In the genomic region with DNA sequence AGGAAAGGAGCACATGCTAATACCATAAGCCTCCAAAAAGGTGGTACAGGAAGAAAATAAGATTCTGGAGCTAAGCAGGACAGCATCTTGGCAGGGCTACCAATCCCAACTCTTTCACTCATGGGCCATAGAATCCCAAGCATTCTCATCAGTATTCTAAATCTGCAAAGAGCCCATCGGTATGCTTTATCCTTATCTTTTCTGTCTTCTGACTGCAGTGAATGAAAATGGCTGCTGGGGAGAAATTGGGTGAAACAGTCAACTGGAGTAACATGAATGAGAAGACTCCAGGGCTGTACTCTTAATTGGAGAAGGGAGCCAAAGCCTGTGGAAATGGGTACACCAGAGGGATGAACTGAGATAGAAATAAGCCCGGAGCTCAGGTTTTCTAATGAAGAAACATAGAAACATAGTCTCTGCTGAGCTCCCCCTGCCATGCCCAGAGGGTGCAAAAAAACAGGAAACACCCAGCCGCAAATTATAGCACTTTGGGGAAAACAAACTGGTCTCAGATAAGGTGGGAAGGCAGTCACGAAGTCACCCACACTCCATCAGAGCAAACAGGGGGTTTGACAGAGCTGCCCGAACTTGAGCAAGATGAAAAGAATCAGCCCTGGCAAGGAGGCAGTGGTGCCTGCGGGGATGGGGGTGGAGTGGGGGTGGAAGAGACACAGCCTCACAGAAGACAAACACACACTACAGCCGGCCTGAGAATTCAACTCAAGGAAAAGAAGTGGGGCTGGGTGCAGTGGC, we compare ENCODE assay signal across 11 cellular contexts. TPM values are rescaled to one million over a fixed set of nuclear protein-coding genes. Genes with fewer than 3 reads are reported as not detected.
A peak's percentile ranks its signal among the peaks of the same experiment; 100 is the strongest.
DNase-seq lines count a peak whose midpoint lies in the region; TF ChIP-seq lines count a peak whose summit lies in the region.
"Had no signal": no experiment of that assay in that cellular context is flagged by ENCODE, and none has a peak within 500 bp of the region (broad histone marks: within the 10 kb centered on the region; RNA-seq: fewer than 3 reads in every experiment).

No MANE protein-coding gene starts in this region.

- H3K18ac ChIP-seq in neuronal stem cell (ENCODE audit: low read length), result no peak overlapping the region
- H3K18ac ChIP-seq in H9 (ENCODE audit: insufficient read length, low read depth, low read length), result no peak overlapping the region

- no CpG with 5 or more reads among the region's 7 CpGs for WGBS in neuronal stem cell (ENCODE audit: extremely low coverage in 2 of 2, insufficient read length in 2 of 2, insufficient replicate concordance in 1 of 2), 2 donors
- no CpG with 5 or more reads among the region's 7 CpGs for WGBS in H9 (ENCODE audit: extremely low coverage, insufficient read length, low lambda C conversion rate)

- peaks cover 2 to 5% of the 10 kb centered on the region in 2 experiments; a peak in 2 of 4 replicates for H3K4me1 Mint-ChIP-seq in H9

- H3K4me1 ChIP-seq in Peyer's patch, result no peaks in the 10 kb centered on the region
- no peaks in the 10 kb centered on the region for H3K4me1 ChIP-seq in neuronal stem cell (ENCODE audit: control insufficient read depth in 2 of 2, insufficient read depth in 1 of 2, low read depth in 1 of 2, low read length in 2 of 2)
- H3K4me1 ChIP-seq in H9 (ENCODE audit: insufficient read depth, low read length), result no peaks in the 10 kb centered on the region
- H3K4me1 ChIP-seq: colonic mucosa had no signal

- no peak overlapping the region for H3K27ac Mint-ChIP-seq in H9

- H2BK15ac ChIP-seq in neuronal stem cell (ENCODE audit: low read length), result no peak overlapping the region
- no peak overlapping the region for H2BK15ac ChIP-seq in H9 (ENCODE audit: low read depth, low read length)

- H2BK5ac ChIP-seq in neuronal stem cell (ENCODE audit: low read length) (no peak overlapping the region), H9 (ENCODE audit: insufficient read length, low read length) (no peak overlapping the region)

- H3K23ac ChIP-seq in neuronal stem cell (ENCODE audit: low read depth, low read length, poor library complexity) (no peak overlapping the region), H9 (ENCODE audit: insufficient read length, low read depth, low read length) (no peak overlapping the region)

- no peak overlapping the region for H3K56ac ChIP-seq in H9 (ENCODE audit: insufficient read length, low read depth, low read length)

- H2BK120ac ChIP-seq in neuronal stem cell (ENCODE audit: low read depth, low read length) (no peak overlapping the region), H9 (ENCODE audit: low read depth, low read length, poor library complexity, severe bottlenecking) (no peak overlapping the region)

- H3K36me3 ChIP-seq in Peyer's patch (no peaks in the 10 kb centered on the region), neuronal stem cell (replicated peaks in 1 of 2; ENCODE audit: control insufficient read depth in 2 of 2, insufficient read depth in 2 of 2, low read length in 2 of 2) (no peaks in the 10 kb centered on the region)
- H3K36me3 ChIP-seq: colonic mucosa, neutrophil had no signal

- H3K23me2 ChIP-seq in H9 (ENCODE audit: insufficient read length, low read depth, low read length, poor library complexity, severe bottlenecking), result no peaks in the 10 kb centered on the region

- no peaks in the 10 kb centered on the region for H3K79me2 ChIP-seq in H9 (ENCODE audit: insufficient read depth, low read length)

- TF ChIP-seq POLR2A in Peyer's patch (IDR thresholded peaks at IDR 0.05), result no peak

- H2BK20ac ChIP-seq in H9 (ENCODE audit: low read depth, low read length, poor library complexity, severe bottlenecking), result no peak overlapping the region

- H4K8ac ChIP-seq in neuronal stem cell (ENCODE audit: low read depth, low read length) (no peak overlapping the region), H9 (replicated peaks; ENCODE audit: insufficient read length, low read depth, low read length) (no peak overlapping the region)

- H3K79me1 ChIP-seq in neuronal stem cell (ENCODE audit: low read depth, low read length) (no peaks in the 10 kb centered on the region), H9 (ENCODE audit: insufficient read depth, low read depth, low read length, poor library complexity, severe bottlenecking) (no peaks in the 10 kb centered on the region)

- H3K4ac ChIP-seq in neuronal stem cell (ENCODE audit: low read length) (no peak overlapping the region), H9 (ENCODE audit: low read depth, low read length) (no peak overlapping the region)

- no peak overlapping the region for H3K4me3 Mint-ChIP-seq in H9

- no peaks in the 10 kb centered on the region for H3K36me3 Mint-ChIP-seq in H9 (ENCODE audit: insufficient read depth in 1 of 3, low read depth in 3 of 3)

- H3K4me2 ChIP-seq in neuronal stem cell (ENCODE audit: insufficient read depth, low read length, poor library complexity, severe bottlenecking), result no peak overlapping the region
- no peak overlapping the region for H3K4me2 ChIP-seq in H9 (ENCODE audit: insufficient read depth, insufficient read length, low read length)

- H3T11ph ChIP-seq in H9 (ENCODE audit: low read length), result no peak overlapping the region

- TF ChIP-seq CTCF in Peyer's patch (IDR thresholded peaks at IDR 0.05) (no peak), H9 (conservative IDR thresholded peaks at IDR 0.05) (no peak)

- H3K4me3 ChIP-seq in Peyer's patch, result no peak overlapping the region
- H3K4me3 ChIP-seq in neuronal stem cell (ENCODE audit: low read length in 2 of 2), result no peak overlapping the region
- H3K4me3 ChIP-seq: colonic mucosa had no signal

- H3K9me3 ChIP-seq in Peyer's patch, result no peaks in the 10 kb centered on the region
- H3K9me3 ChIP-seq in neuronal stem cell (replicated peaks in 1 of 2; ENCODE audit: control insufficient read depth in 2 of 2, insufficient read depth in 1 of 2, low read depth in 1 of 2, low read length in 2 of 2), result no peaks in the 10 kb centered on the region
- no peaks in the 10 kb centered on the region for H3K9me3 ChIP-seq in H9 (ENCODE audit: control insufficient read depth, low read depth, low read length)
- H3K9me3 ChIP-seq: colonic mucosa, neutrophil had no signal

- H4K91ac ChIP-seq in neuronal stem cell (ENCODE audit: low read depth, low read length, poor library complexity) (no peak overlapping the region), H9 (ENCODE audit: insufficient read length, low read depth, low read length) (no peak overlapping the region)

- DNase-seq in Peyer's patch, result peak in 2 of 3 donors; percentile 27 to 60
- peak; percentile 8 for DNase-seq in activated CD8-positive, alpha-beta memory T cell treated with anti-CD3 and anti-CD28 coated beads, Interleukin-2, amount 50 U/mL, for 1 hour (ENCODE audit: extremely low read depth)
- DNase-seq in foreskin melanocyte, result peak; percentile 19
- peak; percentile 12 for DNase-seq in stimulated activated naive CD4-positive, alpha-beta T cell treated with Interleukin-2 at 50 U/mL for 16 hours (lab: John Stamatoyannopoulos, UW)
- no peak for DNase-seq in C1 segment of cervical spinal cord (lab: John Stamatoyannopoulos, UW)
- DNase-seq in neuronal stem cell (ENCODE audit: low spot score), result no peak
- no peak for DNase-seq in H9
- DNase-seq: colonic mucosa, NCI-H2227 treated with DMSO at 0.1 percent for 48 hours had no signal

- H3K14ac ChIP-seq in neuronal stem cell (ENCODE audit: low read length), result no peak overlapping the region
- no peak overlapping the region for H3K14ac ChIP-seq in H9 (ENCODE audit: insufficient read depth, low read length)

- H3K27me3 ChIP-seq in Peyer's patch, result no peaks in the 10 kb centered on the region
- H3K27me3 ChIP-seq in neuronal stem cell (ENCODE audit: control insufficient read depth in 3 of 3, insufficient read depth in 3 of 3, low read depth in 1 of 3, low read length in 3 of 3), result peaks cover 0 to 3% (median 0%) of the 10 kb centered on the region in 3 experiments
- H3K27me3 ChIP-seq in H9 (ENCODE audit: insufficient read depth, low read length), result no peaks in the 10 kb centered on the region
- H3K27me3 ChIP-seq: colonic mucosa had no signal

- H2AFZ ChIP-seq in neuronal stem cell (ENCODE audit: low read length) (no peak overlapping the region), H9 (ENCODE audit: low read length) (no peak overlapping the region)

- peaks cover 5% of the 10 kb centered on the region for H3K27me3 Mint-ChIP-seq in H9 (ENCODE audit: low read depth)

- H2AK5ac ChIP-seq in neuronal stem cell (ENCODE audit: low read depth, low read length) (no peak overlapping the region), H9 (ENCODE audit: insufficient read length, low read length) (no peak overlapping the region)

- H3K9ac ChIP-seq in neuronal stem cell (ENCODE audit: low read depth, low read length, poor library complexity) (no peak overlapping the region), H9 (ENCODE audit: extremely low read depth, insufficient read length, low read length) (no peak overlapping the region)

- H2BK12ac ChIP-seq in neuronal stem cell (ENCODE audit: low read length), result no peak overlapping the region
- H2BK12ac ChIP-seq in H9 (ENCODE audit: insufficient read length, low read depth, low read length), result no peak overlapping the region

- H3K27ac ChIP-seq in Peyer's patch (peak overlapping the region in 3 of 4 donors; percentile 27 to 52 (median 33)), neuronal stem cell (replicated peaks; ENCODE audit: low read length) (no peak overlapping the region), H9 (ENCODE audit: insufficient read length, low read depth, low read length) (no peak overlapping the region)
- H3K27ac ChIP-seq: colonic mucosa, neutrophil, VCaP had no signal

- H4K20me1 ChIP-seq in H9 (ENCODE audit: control insufficient read depth, insufficient read depth, insufficient read length), result no peaks in the 10 kb centered on the region

- H4K5ac ChIP-seq in H9 (ENCODE audit: insufficient read length, low read depth, low read length), result no peak overlapping the region

- no peaks in the 10 kb centered on the region for H3K9me3 Mint-ChIP-seq in H9

RNA-seq across cellular contexts. Expression of gene E2F3, which starts 35.4 kb away (rescaled TPM):
- total RNA-seq in Peyer's patch (1 to 10 TPM; 4.2 to 7.4 (median 6.9) TPM), H9 (2021) (34.7 and 35.7 TPM in 2 replicates)
- 22.6 TPM for polyA plus RNA-seq in neuronal stem cell (2013, experiment 1 of 2)
- polyA plus RNA-seq in neuronal stem cell (2013, experiment 2 of 2), result 23.2 TPM

Comparison
In these comparisons a context has a peak if more than half of its experiments do, and no peak if none do; other contexts are left out.
1. DNase-seq: peak in Peyer's patch (2 of 3), activated CD8-positive, alpha-beta memory T cell treated with anti-CD3 and anti-CD28 coated beads, Interleukin-2, amount 50 U/mL, for 1 hour (single experiment), foreskin melanocyte (single experiment) and stimulated activated naive CD4-positive, alpha-beta T cell treated with Interleukin-2 at 50 U/mL for 16 hours (single experiment); none in C1 segment of cervical spinal cord (0 of 14), neuronal stem cell (single experiment) and H9 (single experiment).
2. H3K27ac ChIP-seq: peak in Peyer's patch (3 of 4); none in neuronal stem cell (single experiment) and H9 (single experiment).